ENCODE assay signal across 10 cellular contexts in genomic region chr2:100821255-100821912, GRCh38. TPM values are rescaled to one million over a fixed set of nuclear protein-coding genes. Genes with fewer than 3 reads are reported as not detected.
DNase-seq lines count a peak whose midpoint lies in the region; ATAC-seq and TF ChIP-seq lines count a peak whose summit lies in the region.
"Had no signal": no experiment of that assay in that cellular context is flagged by ENCODE, and none has a peak within 500 bp of the region (broad histone marks: within the 10 kb centered on the region; RNA-seq: fewer than 3 reads in every experiment).

No MANE protein-coding gene starts in this region.

- H3K4me3 ChIP-seq in ACC112 (ENCODE audit: low read depth, low read length) = peak overlapping the region; percentile 91
- peak overlapping the region; percentile 64 for H3K4me3 ChIP-seq in HUES64 (ENCODE audit: low read length)
- peak overlapping the region; percentile 39 to 83 (median 71) for H3K4me3 ChIP-seq in dorsolateral prefrontal cortex
- H3K4me3 ChIP-seq in mucosa of rectum (ENCODE audit: low read length in 2 of 2) = peak overlapping the region; percentile 77 to 79

- H3K9ac ChIP-seq in HUES64 (ENCODE audit: low read depth, low read length) (no peak overlapping the region), mucosa of rectum (ENCODE audit: low read depth in 1 of 2, low read length in 2 of 2) (peak overlapping the region in 1 of 2 donors; percentile 79)

- TF ChIP-seq CTCF in dorsolateral prefrontal cortex (IDR thresholded peaks at IDR 0.05 in 54 of 56, conservative IDR thresholded peaks at IDR 0.05 in 2 of 56; ENCODE audit: low read depth in 1 of 56, partially characterized antibody in 56 of 56) = peak in 2 of 56 donors; percentile 10

- 33% methylated on average over 13 of the region's 14 CpGs for WGBS in HUES64

- peaks cover 29% of the 10 kb centered on the region for H3K4me1 ChIP-seq in ACC112 (ENCODE audit: control insufficient read depth, insufficient read depth, low read length, unreplicated experiment)
- H3K4me1 ChIP-seq in HUES64 (ENCODE audit: insufficient read depth, low read length) = peaks cover 17% of the 10 kb centered on the region
- peaks cover 0 to 12% of the 10 kb centered on the region in 2 donors for H3K4me1 ChIP-seq in mucosa of rectum (ENCODE audit: control insufficient read depth in 2 of 2, insufficient read depth in 2 of 2, low read length in 2 of 2)

- H3K36me3 ChIP-seq in ACC112 (ENCODE audit: insufficient read depth, low read length) (no peaks in the 10 kb centered on the region), HUES64 (ENCODE audit: insufficient read depth, low read length) (no peaks in the 10 kb centered on the region), mucosa of rectum (ENCODE audit: control insufficient read depth in 2 of 2, insufficient read depth in 2 of 2, low read length in 2 of 2) (no peaks in the 10 kb centered on the region)

- H3K27me3 ChIP-seq in ACC112 (ENCODE audit: insufficient read depth, low read length) = no peaks in the 10 kb centered on the region
- H3K27me3 ChIP-seq in HUES64 (ENCODE audit: insufficient read depth, low read length) = peaks cover 70% of the 10 kb centered on the region
- H3K27me3 ChIP-seq in dorsolateral prefrontal cortex = peaks cover 0 to 23% (median 0%) of the 10 kb centered on the region in 45 donors
- H3K27me3 ChIP-seq in mucosa of rectum (ENCODE audit: control insufficient read depth in 2 of 2, insufficient read depth in 2 of 2, low read length in 2 of 2) = no peaks in the 10 kb centered on the region

- ATAC-seq in HG02623 (IDR thresholded peaks at IDR 0.05; ENCODE audit: unreplicated experiment) = no peak
- ATAC-seq: mucosa of descending colon had no signal

- intact Hi-C loops in dorsolateral prefrontal cortex (cut with DNase I) = loop anchor here in 1 of 2 donors (5.0 kb wide), 1 partner anchor 161 kb away; no protein-coding TSS in a partner anchor

- DNase-seq in dorsolateral prefrontal cortex (no peak), OCI-M2 (lab: John Stamatoyannopoulos, UW; ENCODE audit: unreplicated experiment) (no peak), NCI-H1694 (lab: John Stamatoyannopoulos, UW) (no peak)
- DNase-seq in stimulated activated CD4-positive, alpha-beta T cell treated with anti-CD3 and anti-CD28 coated beads, Interleukin-15, amount 100 ng/mL, for 24 hours = no peak
- DNase-seq: NCI-H1930 had no signal

- peaks cover 43% of the 10 kb centered on the region for H3K79me2 ChIP-seq in ACC112 (ENCODE audit: control insufficient read depth, insufficient read depth, low read length, unreplicated experiment)

- H3K27ac ChIP-seq in ACC112 (ENCODE audit: low read depth, low read length) (no peak overlapping the region), HUES64 (ENCODE audit: low read depth, low read length) (no peak overlapping the region), dorsolateral prefrontal cortex (peak overlapping the region in 40 of 59 donors; percentile 3 to 87 (median 56)), mucosa of rectum (ENCODE audit: low read depth in 2 of 2, low read length in 2 of 2) (no peak overlapping the region)

- H3K9me3 ChIP-seq in HUES64 (ENCODE audit: insufficient read depth, low read depth, low read length) (no peaks in the 10 kb centered on the region), mucosa of rectum (ENCODE audit: control insufficient read depth in 2 of 2, low read length in 2 of 2) (no peaks in the 10 kb centered on the region)
- H3K9me3 ChIP-seq: mucosa of descending colon had no signal

- no peak overlapping the region for H2AFZ ChIP-seq in ACC112 (ENCODE audit: low read length, unreplicated experiment)

RNA-seq across cellular contexts. Expression of gene NPAS2, which starts 1.4 kb away (rescaled TPM):
- polyA plus RNA-seq in HUES64 (2013, experiment 1 of 2) = 1.1 TPM
- polyA plus RNA-seq in HUES64 (2013, experiment 2 of 2) = 1.0 TPM
- total RNA-seq in dorsolateral prefrontal cortex = 10 to 100 TPM; 23.5 to 96.6 (median 54.7) TPM

Comparison
In these comparisons a context has a peak if more than half of its experiments do, and no peak if none do; other contexts are left out.
1. H3K27ac ChIP-seq: peak in dorsolateral prefrontal cortex (40 of 59); none in ACC112 (single experiment), HUES64 (single experiment) and mucosa of rectum (0 of 2).
2. Peak in every context shown above with its lines, with median percentiles within 50 percentile points of each other: H3K4me3 ChIP-seq.